1 cellular context compared by ENCODE assay signal in the genomic region with DNA sequence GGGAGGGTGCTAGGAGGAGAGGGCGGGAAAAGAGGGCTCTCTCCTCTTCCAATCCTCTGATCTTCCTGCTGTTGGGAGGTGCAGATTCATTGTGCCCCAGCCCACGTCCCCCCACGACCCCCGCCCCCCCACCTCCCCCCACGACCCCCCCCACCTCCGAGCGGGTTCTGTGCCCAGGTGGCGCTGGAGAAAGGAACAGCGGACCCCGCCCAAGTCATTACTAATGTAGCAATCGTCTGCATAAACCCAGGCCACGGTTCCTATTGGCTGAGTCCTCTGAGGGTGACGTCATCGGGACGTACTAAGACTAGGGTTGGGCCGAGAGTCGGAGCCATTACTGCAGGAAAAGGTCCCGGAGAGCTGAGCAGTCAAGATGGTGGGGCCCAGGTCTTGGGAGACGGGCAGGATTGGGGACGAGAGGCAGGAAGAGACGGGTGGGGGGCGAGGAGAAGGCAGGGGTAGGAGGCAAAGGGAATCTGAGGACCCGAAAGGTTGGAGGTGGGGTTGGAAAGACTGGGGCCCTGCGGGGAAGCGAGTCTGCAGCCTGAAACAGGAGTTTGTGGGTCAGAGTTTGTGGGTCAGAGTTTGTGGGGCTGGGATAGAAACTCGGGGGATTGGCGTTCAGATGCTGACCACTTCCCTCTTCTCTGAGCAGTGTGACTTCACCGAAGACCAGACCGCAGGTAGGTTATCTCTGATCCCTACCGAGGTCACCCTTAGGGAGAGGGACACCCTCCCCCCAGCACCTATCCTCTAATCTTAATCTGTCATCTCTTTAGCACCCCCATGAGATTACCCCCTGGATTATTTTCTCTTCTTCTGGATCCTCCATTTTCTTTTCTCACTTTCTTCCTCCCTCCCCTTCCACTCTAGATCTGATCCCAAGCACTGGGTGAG.
TF ChIP-seq lines count a peak whose summit lies in the region.

A gene (plus strand): TSS at position 331 of the 897 bp plus-strand sequence. CDS start 43 bp downstream, at position 374.

TF ChIP-seq in K562, 482 proteins besides CTCF, POLR2A, EP300 and RAD21 (continued from another document):
- TF ChIP-seq, protein P1, sequence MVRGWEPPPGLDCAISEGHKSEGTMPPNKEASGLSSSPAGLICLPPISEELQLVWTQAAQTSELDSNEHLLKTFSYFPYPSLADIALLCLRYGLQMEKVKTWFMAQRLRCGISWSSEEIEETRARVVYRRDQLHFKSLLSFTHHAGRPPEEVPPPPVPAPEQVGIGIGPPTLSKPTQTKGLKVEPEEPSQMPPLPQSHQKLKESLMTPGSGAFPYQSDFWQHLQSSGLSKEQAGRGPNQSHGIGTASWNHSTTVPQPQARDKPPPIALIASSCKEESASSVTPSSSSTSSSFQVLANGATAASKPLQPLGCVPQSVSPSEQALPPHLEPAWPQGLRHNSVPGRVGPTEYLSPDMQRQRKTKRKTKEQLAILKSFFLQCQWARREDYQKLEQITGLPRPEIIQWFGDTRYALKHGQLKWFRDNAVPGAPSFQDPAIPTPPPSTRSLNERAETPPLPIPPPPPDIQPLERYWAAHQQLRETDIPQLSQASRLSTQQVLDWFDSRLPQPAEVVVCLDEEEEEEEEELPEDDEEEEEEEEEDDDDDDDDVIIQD (CRISPR knock-in tag; IDR thresholded peaks at IDR 0.05) = no peak
- TF ChIP-seq, protein P2, sequence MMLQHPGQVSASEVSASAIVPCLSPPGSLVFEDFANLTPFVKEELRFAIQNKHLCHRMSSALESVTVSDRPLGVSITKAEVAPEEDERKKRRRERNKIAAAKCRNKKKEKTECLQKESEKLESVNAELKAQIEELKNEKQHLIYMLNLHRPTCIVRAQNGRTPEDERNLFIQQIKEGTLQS (IDR thresholded peaks at IDR 0.05) = peak; percentile 100
- TF ChIP-seq, protein P2 (CRISPR knock-in tag; conservative IDR thresholded peaks at IDR 0.05) = peak; percentile 89; the same call in 1 of the 2 replicates
- TF ChIP-seq ZNF232 (CRISPR knock-in tag; IDR thresholded peaks at IDR 0.05) = peak; percentile 59; the same call in 1 of the 2 replicates
- no peak for TF ChIP-seq POLR3A (IDR thresholded peaks at IDR 0.05; ENCODE audit: borderline replicate concordance, extremely low read depth, insufficient read depth, insufficient read length)
- TF ChIP-seq SNRNP70 (optimal IDR thresholded peaks at IDR 0.05; ENCODE audit: low read depth, low read length) = no peak
- no peak; the same call in 1 of the 2 replicates for TF ChIP-seq MECOM (CRISPR knock-in tag; IDR thresholded peaks at IDR 0.05)
- TF ChIP-seq SNIP1 (IDR thresholded peaks at IDR 0.05; ENCODE audit: low read depth) = no peak; the same call in 1 of the 2 replicates
- TF ChIP-seq, protein P3, sequence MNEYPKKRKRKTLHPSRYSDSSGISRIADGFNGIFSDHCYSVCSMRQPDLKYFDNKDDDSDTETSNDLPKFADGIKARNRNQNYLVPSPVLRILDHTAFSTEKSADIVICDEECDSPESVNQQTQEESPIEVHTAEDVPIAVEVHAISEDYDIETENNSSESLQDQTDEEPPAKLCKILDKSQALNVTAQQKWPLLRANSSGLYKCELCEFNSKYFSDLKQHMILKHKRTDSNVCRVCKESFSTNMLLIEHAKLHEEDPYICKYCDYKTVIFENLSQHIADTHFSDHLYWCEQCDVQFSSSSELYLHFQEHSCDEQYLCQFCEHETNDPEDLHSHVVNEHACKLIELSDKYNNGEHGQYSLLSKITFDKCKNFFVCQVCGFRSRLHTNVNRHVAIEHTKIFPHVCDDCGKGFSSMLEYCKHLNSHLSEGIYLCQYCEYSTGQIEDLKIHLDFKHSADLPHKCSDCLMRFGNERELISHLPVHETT (CRISPR knock-in tag; conservative IDR thresholded peaks at IDR 0.05 in 1 of 2, IDR thresholded peaks at IDR 0.05 in 1 of 2) = peak in 1 of 2 experiments; percentile 73; a peak in 1 of 4 replicates
- TF ChIP-seq HIVEP1 (CRISPR knock-in tag; IDR thresholded peaks at IDR 0.05) = 0 out of 2 replicates have a peak, but pooled peaks have one; percentile 48
- TF ChIP-seq, protein P4, sequence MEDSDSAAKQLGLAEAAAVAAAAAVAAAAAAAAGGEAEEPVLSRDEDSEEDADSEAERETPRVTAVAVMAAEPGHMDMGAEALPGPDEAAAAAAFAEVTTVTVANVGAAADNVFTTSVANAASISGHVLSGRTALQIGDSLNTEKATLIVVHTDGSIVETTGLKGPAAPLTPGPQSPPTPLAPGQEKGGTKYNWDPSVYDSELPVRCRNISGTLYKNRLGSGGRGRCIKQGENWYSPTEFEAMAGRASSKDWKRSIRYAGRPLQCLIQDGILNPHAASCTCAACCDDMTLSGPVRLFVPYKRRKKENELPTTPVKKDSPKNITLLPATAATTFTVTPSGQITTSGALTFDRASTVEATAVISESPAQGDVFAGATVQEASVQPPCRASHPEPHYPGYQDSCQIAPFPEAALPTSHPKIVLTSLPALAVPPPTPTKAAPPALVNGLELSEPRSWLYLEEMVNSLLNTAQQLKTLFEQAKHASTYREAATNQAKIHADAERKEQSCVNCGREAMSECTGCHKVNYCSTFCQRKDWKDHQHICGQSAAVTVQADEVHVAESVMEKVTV (CRISPR knock-in tag; IDR thresholded peaks at IDR 0.05) = no peak; the same call in 1 of the 2 replicates
- TF ChIP-seq IRF2 (CRISPR knock-in tag; IDR thresholded peaks at IDR 0.05) = no peak
- TF ChIP-seq KLF1 (tag; IDR thresholded peaks at IDR 0.05) = 0 out of 2 replicates have a peak, but pooled peaks have one; percentile 25
- TF ChIP-seq ZC3H8 (IDR thresholded peaks at IDR 0.05) = 0 out of 2 replicates have a peak, but pooled peaks have one; percentile 30
- TF ChIP-seq ZNF707 (CRISPR knock-in tag; conservative IDR thresholded peaks at IDR 0.05) = peak; percentile 63
- TF ChIP-seq KLF10 (CRISPR knock-in tag; IDR thresholded peaks at IDR 0.05) = no peak
- TF ChIP-seq NR2F6 (CRISPR knock-in tag; IDR thresholded peaks at IDR 0.05) = 0 out of 2 replicates have a peak, but pooled peaks have one; percentile 75
- TF ChIP-seq, protein P5, sequence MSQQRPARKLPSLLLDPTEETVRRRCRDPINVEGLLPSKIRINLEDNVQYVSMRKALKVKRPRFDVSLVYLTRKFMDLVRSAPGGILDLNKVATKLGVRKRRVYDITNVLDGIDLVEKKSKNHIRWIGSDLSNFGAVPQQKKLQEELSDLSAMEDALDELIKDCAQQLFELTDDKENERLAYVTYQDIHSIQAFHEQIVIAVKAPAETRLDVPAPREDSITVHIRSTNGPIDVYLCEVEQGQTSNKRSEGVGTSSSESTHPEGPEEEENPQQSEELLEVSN (IDR thresholded peaks at IDR 0.05; ENCODE audit: borderline replicate concordance in 1 of 2, extremely low read depth in 1 of 2, insufficient read depth in 1 of 2, insufficient read length in 1 of 2, low read depth in 1 of 2, low read length in 1 of 2, poor library complexity in 1 of 2, severe bottlenecking in 1 of 2) = no peak
- TF ChIP-seq MED1 (CRISPR knock-in tag; IDR thresholded peaks at IDR 0.05; ENCODE audit: borderline replicate concordance) = no peak
- no peak for TF ChIP-seq MAFF (IDR thresholded peaks at IDR 0.05; ENCODE audit: low read length)
- no peak for TF ChIP-seq SOX6 (IDR thresholded peaks at IDR 0.05)
- TF ChIP-seq SMARCA5 (IDR thresholded peaks at IDR 0.05) = peak; percentile 52; the same call in 1 of the 2 replicates
- peak; percentile 95 for TF ChIP-seq ZNF830 (CRISPR knock-in tag; IDR thresholded peaks at IDR 0.05)
- no peak for TF ChIP-seq SP2 (IDR thresholded peaks at IDR 0.05; ENCODE audit: extremely low read depth, low read depth, low read length, poor library complexity, severe bottlenecking)
- TF ChIP-seq ZNF174 (CRISPR knock-in tag; IDR thresholded peaks at IDR 0.05) = no peak
- peak; percentile 82 for TF ChIP-seq CREB1 (IDR thresholded peaks at IDR 0.05)
- peak; percentile 88 for TF ChIP-seq CREB1 (CRISPR knock-in tag; IDR thresholded peaks at IDR 0.05)
- no peak for TF ChIP-seq ADNP (tag; IDR thresholded peaks at IDR 0.05)
- 0 out of 2 replicates have a peak, but pooled peaks have one; percentile 59 for TF ChIP-seq NR2C2 (CRISPR knock-in tag; IDR thresholded peaks at IDR 0.05)
- peak; percentile 97 for TF ChIP-seq NR2C2 (tag; IDR thresholded peaks at IDR 0.05)
- no peak for TF ChIP-seq NCOA2 (IDR thresholded peaks at IDR 0.05; ENCODE audit: partially characterized antibody in 2 of 2)
- peak; percentile 85 for TF ChIP-seq ZEB2 (IDR thresholded peaks at IDR 0.05)
- TF ChIP-seq ZNF696 (CRISPR knock-in tag; conservative IDR thresholded peaks at IDR 0.05) = no peak
- peak; percentile 81 for TF ChIP-seq BRD9 (IDR thresholded peaks at IDR 0.05; ENCODE audit: low read depth, partially characterized antibody)
- TF ChIP-seq CREM (IDR thresholded peaks at IDR 0.05; ENCODE audit: low read depth) = peak; percentile 95
- TF ChIP-seq POLR2AphosphoS5 (IDR thresholded peaks at IDR 0.05; ENCODE audit: control insufficient read depth, insufficient read depth, low read depth, low read length) = peak; percentile 98
- TF ChIP-seq ZNF41 (CRISPR knock-in tag; conservative IDR thresholded peaks at IDR 0.05) = no peak
- TF ChIP-seq, protein P6, sequence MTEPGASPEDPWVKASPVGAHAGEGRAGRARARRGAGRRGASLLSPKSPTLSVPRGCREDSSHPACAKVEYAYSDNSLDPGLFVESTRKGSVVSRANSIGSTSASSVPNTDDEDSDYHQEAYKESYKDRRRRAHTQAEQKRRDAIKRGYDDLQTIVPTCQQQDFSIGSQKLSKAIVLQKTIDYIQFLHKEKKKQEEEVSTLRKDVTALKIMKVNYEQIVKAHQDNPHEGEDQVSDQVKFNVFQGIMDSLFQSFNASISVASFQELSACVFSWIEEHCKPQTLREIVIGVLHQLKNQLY (CRISPR knock-in tag; conservative IDR thresholded peaks at IDR 0.05) = no peak; a peak in 1 of 4 replicates
- TF ChIP-seq SUPT5H (IDR thresholded peaks at IDR 0.05) = peak; percentile 100
- TF ChIP-seq, protein P7, sequence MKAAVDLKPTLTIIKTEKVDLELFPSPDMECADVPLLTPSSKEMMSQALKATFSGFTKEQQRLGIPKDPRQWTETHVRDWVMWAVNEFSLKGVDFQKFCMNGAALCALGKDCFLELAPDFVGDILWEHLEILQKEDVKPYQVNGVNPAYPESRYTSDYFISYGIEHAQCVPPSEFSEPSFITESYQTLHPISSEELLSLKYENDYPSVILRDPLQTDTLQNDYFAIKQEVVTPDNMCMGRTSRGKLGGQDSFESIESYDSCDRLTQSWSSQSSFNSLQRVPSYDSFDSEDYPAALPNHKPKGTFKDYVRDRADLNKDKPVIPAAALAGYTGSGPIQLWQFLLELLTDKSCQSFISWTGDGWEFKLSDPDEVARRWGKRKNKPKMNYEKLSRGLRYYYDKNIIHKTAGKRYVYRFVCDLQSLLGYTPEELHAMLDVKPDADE (conservative IDR thresholded peaks at IDR 0.05; ENCODE audit: control insufficient read depth, low read depth, low read length) = 0 out of 2 replicates have a peak, but pooled peaks have one; percentile 16
- TF ChIP-seq TAF1 (IDR thresholded peaks at IDR 0.05; ENCODE audit: control insufficient read depth, extremely low read depth, insufficient read depth, low read length, severe bottlenecking) = peak; percentile 96
- TF ChIP-seq ZNF165 (CRISPR knock-in tag; IDR thresholded peaks at IDR 0.05; ENCODE audit: borderline replicate concordance) = peak; percentile 54; the same call in 1 of the 2 replicates
